Comparison of ENCODE assay signal across 13 cellular contexts in genomic region chr6:37485259-37485658, GRCh38. TPM values are rescaled to one million over a fixed set of nuclear protein-coding genes. Genes with fewer than 3 reads are reported as not detected.
DNase-seq lines count a peak whose midpoint lies in the region; ATAC-seq, FAIRE-seq and TF ChIP-seq lines count a peak whose summit lies in the region.
"Had no signal": no experiment of that assay in that cellular context is flagged by ENCODE, and none has a peak within 500 bp of the region (broad histone marks: within the 10 kb centered on the region; RNA-seq: fewer than 3 reads in every experiment).

No MANE protein-coding gene starts in this region.

- H3K27me3 ChIP-seq in hepatocyte (no peaks in the 10 kb centered on the region), gastrocnemius medialis (no peaks in the 10 kb centered on the region)
- H3K27me3 ChIP-seq: tibial artery had no signal

- CTCF ChIA-PET in A549 (lab: Yijun Ruan, JAX) = interaction anchor here (0.6 to 4.2 kb wide), 16 partner anchors 9 to 1010 kb away, joined by 3 to 30 read pairs (median 4); no protein-coding TSS in a partner anchor

- H3K27ac ChIP-seq in A549 = no peak overlapping the region
- H3K27ac ChIP-seq in hepatocyte = no peak overlapping the region
- no peak overlapping the region for H3K27ac ChIP-seq in gastrocnemius medialis
- H3K27ac ChIP-seq: tibial artery had no signal

- TF ChIP-seq CTCF in A549 (IDR thresholded peaks at IDR 0.05) (no peak), hepatocyte (IDR thresholded peaks at IDR 0.05; ENCODE audit: poor library complexity) (peak; percentile 6), gastrocnemius medialis (IDR thresholded peaks at IDR 0.05 in 4 of 5, conservative IDR thresholded peaks at IDR 0.05 in 1 of 5) (no peak), omental fat pad (IDR thresholded peaks at IDR 0.05) (no peak)

- H3K79me2 ChIP-seq in hepatocyte = no peaks in the 10 kb centered on the region

- H3K36me3 Mint-ChIP-seq in T-helper 17 cell (ENCODE audit: low read depth) = peaks cover 10% of the 10 kb centered on the region
- H3K36me3 Mint-ChIP-seq in naive thymus-derived CD8-positive, alpha-beta T cell = peaks cover 0 to 24% (median 0%) of the 10 kb centered on the region in 3 donors

- no peaks in the 10 kb centered on the region for H3K9me3 Mint-ChIP-seq in naive thymus-derived CD8-positive, alpha-beta T cell

- ATAC-seq in A549 = peak; percentile 71 to 80
- no peak for ATAC-seq in T-helper 17 cell
- ATAC-seq in gastrocnemius medialis = no peak
- no peak for ATAC-seq in omental fat pad (ENCODE audit: low FRiP score)
- ATAC-seq in naive thymus-derived CD8-positive, alpha-beta T cell = no peak

- no peaks in the 10 kb centered on the region for H3K9me2 ChIP-seq in hepatocyte (replicated peaks; ENCODE audit: insufficient read depth)

- no peaks in the 10 kb centered on the region for H3K36me3 ChIP-seq in hepatocyte (replicated peaks; ENCODE audit: insufficient read depth, low read depth)
- peaks cover 0 to 6% of the 10 kb centered on the region in 2 donors for H3K36me3 ChIP-seq in gastrocnemius medialis

- H3K4me2 ChIP-seq in A549 (no peak overlapping the region), hepatocyte (no peak overlapping the region)

- no peak for TF ChIP-seq EP300 in A549 (IDR thresholded peaks at IDR 0.05)

- peak overlapping the region; percentile 100 for H3K27ac Mint-ChIP-seq in T-helper 17 cell
- peak overlapping the region in 2 of 10 donors; percentile 6 to 69 for H3K27ac Mint-ChIP-seq in naive thymus-derived CD8-positive, alpha-beta T cell

- in situ Hi-C loops in gastrocnemius medialis (cut with MboI; ENCODE audit: low sequenced_read_pairs in 4 of 4) = loop anchor here in 3 of 4 donors (25.0 kb wide), 1 partner anchor 202 kb away; the partner anchor contains the start of gene MDGA1 (in 3 of the 3)

- no peak for TF ChIP-seq RAD21 in A549 (conservative IDR thresholded peaks at IDR 0.05 in 1 of 2, IDR thresholded peaks at IDR 0.05 in 1 of 2)

- FAIRE-seq in A549 (lab: Jason Lieb, UNC) = no peak

- peak; percentile 19 to 27 for DNase-seq in A549 (ENCODE audit: low read depth in 1 of 2, low spot score in 1 of 2)
- DNase-seq in ELR (ENCODE audit: low read depth) = peak; percentile 33
- no peak for DNase-seq in T-helper 17 cell
- DNase-seq in hepatocyte (ENCODE audit: low spot score) = no peak
- DNase-seq in gastrocnemius medialis = no peak
- no peak for DNase-seq in omental fat pad (ENCODE audit: low spot score)
- DNase-seq in GM19238 (ENCODE audit: insufficient read length, low spot score) = no peak
- no peak for DNase-seq in naive thymus-derived CD8-positive, alpha-beta T cell
- DNase-seq: COR-L47, dermis blood vessel endothelial cell, NCI-H187 treated with DMSO at 0.1 percent for 48 hours, nucleus accumbens, tibial artery had no signal

- intact Hi-C loops in gastrocnemius medialis (cut with DNase I; ENCODE audit: low total_unique reads) = loop anchor here (10.0 kb wide), 2 partner anchors 80 to 1010 kb away; no protein-coding TSS in a partner anchor

- H3K27me3 Mint-ChIP-seq in T-helper 17 cell = no peaks in the 10 kb centered on the region
- H3K27me3 Mint-ChIP-seq in naive thymus-derived CD8-positive, alpha-beta T cell = no peaks in the 10 kb centered on the region

- POLR2A ChIA-PET in A549 (lab: Yijun Ruan, JAX) = no interaction called here
- POLR2A ChIA-PET in naive thymus-derived CD8-positive, alpha-beta T cell (lab: Charles Lee) = interaction anchor here (1.0 to 1.4 kb wide), 3 partner anchors 31 to 80 kb away, joined by 4 to 5 read pairs (median 4); no protein-coding TSS in a partner anchor

- no peak overlapping the region for H3K4me3 Mint-ChIP-seq in T-helper 17 cell
- no peak overlapping the region for H3K4me3 Mint-ChIP-seq in naive thymus-derived CD8-positive, alpha-beta T cell

- H3K4me1 ChIP-seq in A549 = no peaks in the 10 kb centered on the region
- no peaks in the 10 kb centered on the region for H3K4me1 ChIP-seq in hepatocyte (ENCODE audit: insufficient read depth)
- no peaks in the 10 kb centered on the region for H3K4me1 ChIP-seq in gastrocnemius medialis

- no peak overlapping the region for H3K4me3 ChIP-seq in A549
- no peak overlapping the region for H3K4me3 ChIP-seq in hepatocyte
- H3K4me3 ChIP-seq in gastrocnemius medialis = no peak overlapping the region
- H3K4me3 ChIP-seq: tibial artery had no signal

- peaks cover 35% of the 10 kb centered on the region for H3K4me1 Mint-ChIP-seq in T-helper 17 cell
- H3K4me1 Mint-ChIP-seq in naive thymus-derived CD8-positive, alpha-beta T cell = peaks cover 25 to 34% (median 27%) of the 10 kb centered on the region in 4 donors

- WGBS in A549 (ENCODE audit: missing lambda C conversion rate) = 68% methylated on average over 9 of the region's 10 CpGs
- WGBS in hepatocyte (ENCODE audit: low lambda C conversion rate, missing lambda C conversion rate) = 80% methylated on average over 10 of the region's 10 CpGs

- H4K20me1 ChIP-seq in hepatocyte (ENCODE audit: insufficient read depth, poor library complexity, severe bottlenecking) = no peaks in the 10 kb centered on the region

- H3K9me3 ChIP-seq in A549 (no peaks in the 10 kb centered on the region), T-helper 17 cell (ENCODE audit: control insufficient read depth, low read length, poor library complexity, severe bottlenecking) (no peaks in the 10 kb centered on the region), hepatocyte (ENCODE audit: low read depth) (no peaks in the 10 kb centered on the region), gastrocnemius medialis (no peaks in the 10 kb centered on the region)
- H3K9me3 ChIP-seq: tibial artery had no signal

- TF ChIP-seq POLR2A in A549 (IDR thresholded peaks at IDR 0.05; ENCODE audit: low read length) (no peak), gastrocnemius medialis (IDR thresholded peaks at IDR 0.05) (no peak)

- no peak overlapping the region for H2AFZ ChIP-seq in hepatocyte

TF ChIP-seq in A549, 52 proteins besides CTCF, POLR2A, EP300 and RAD21:
- TF ChIP-seq KDM5A (IDR thresholded peaks at IDR 0.05) = no peak
TF ChIP-seq in A549: peak in this region for 0.

RNA-seq across cellular contexts. Expression of gene CCDC167, which starts 14.4 kb away (rescaled TPM):
- polyA plus RNA-seq in A549 (2011; rRNA removed) (35.1 and 48.2 TPM in 2 replicates), A549 (2017; fragmentation: RNase III; extraction: RNeasy Plus Mini Kit Qiagen cat#74134 plus additional on column Dnase treatment) (37.5 to 41.9 TPM (median 39.1 TPM) in 3 replicates), hepatocyte (60.5 and 66.1 TPM in 2 replicates)
- polyA plus RNA-seq in A549 (2012; cell fraction: cytosol; rRNA removed) = 58.1 and 76.0 TPM in 2 replicates
- polyA plus RNA-seq in A549 (2012; cell fraction: nucleus; rRNA removed) = 41.1 and 64.1 TPM in 2 replicates
- polyA minus RNA-seq in A549 (2011; rRNA and poly(A)+ RNA removed) = 14.0 TPM in 2 replicates
- total RNA-seq in T-helper 17 cell (10 to 100 TPM; 29.6 to 43.7 TPM), hepatocyte (17.8 and 32.5 TPM in 2 replicates), gastrocnemius medialis (10 to 100 TPM; 23.4 to 35.0 (median 30.8) TPM), omental fat pad (10 to 100 TPM; 16.0 to 24.0 (median 20.0) TPM)
- 10 to 100 TPM; 17.9 TPM for total RNA-seq in naive thymus-derived CD8-positive, alpha-beta T cell
- 10 to 100 TPM; 64.3 to 74.7 (median 69.3) TPM for polyA plus RNA-seq in naive thymus-derived CD8-positive, alpha-beta T cell

RNA-seq across cellular contexts. Expression of gene CMTR1, which starts 52.2 kb away (rescaled TPM):
- polyA plus RNA-seq in A549 (2011; rRNA removed) (17.0 and 18.9 TPM in 2 replicates), A549 (2017; fragmentation: RNase III; extraction: RNeasy Plus Mini Kit Qiagen cat#74134 plus additional on column Dnase treatment) (17.8 to 19.6 TPM (median 17.8 TPM) in 3 replicates), hepatocyte (22.5 and 22.6 TPM in 2 replicates)
- polyA plus RNA-seq in A549 (2012; cell fraction: cytosol; rRNA removed) = 8.7 and 10.9 TPM in 2 replicates
- polyA plus RNA-seq in A549 (2012; cell fraction: nucleus; rRNA removed) = 18.6 and 26.2 TPM in 2 replicates
- 14.7 and 17.2 TPM in 2 replicates for polyA minus RNA-seq in A549 (2011; rRNA and poly(A)+ RNA removed)
- total RNA-seq in T-helper 17 cell (10 to 100 TPM; 79.7 to 81.3 TPM), hepatocyte (22.6 and 34.4 TPM in 2 replicates), gastrocnemius medialis (10 to 100 TPM; 18.2 to 34.6 (median 25.4) TPM), omental fat pad (10 to 100 TPM; 22.5 to 34.5 (median 28.5) TPM)
- total RNA-seq in naive thymus-derived CD8-positive, alpha-beta T cell = 10 to 100 TPM; 65.1 to 66.8 TPM
- polyA plus RNA-seq in naive thymus-derived CD8-positive, alpha-beta T cell = 10 to 100 TPM; 19.2 to 28.0 (median 24.0) TPM

Comparison
In these comparisons a context has a peak if more than half of its experiments do, and no peak if none do; other contexts are left out.
1. ATAC-seq: peak in A549 (2 of 2); none in T-helper 17 cell (single experiment), gastrocnemius medialis (0 of 2), omental fat pad (single experiment) and naive thymus-derived CD8-positive, alpha-beta T cell (0 of 2).
2. DNase-seq: peak in A549 (2 of 2) and ELR (single experiment); none in T-helper 17 cell (0 of 3), hepatocyte (single experiment), gastrocnemius medialis (0 of 2), omental fat pad (single experiment), GM19238 (single experiment) and naive thymus-derived CD8-positive, alpha-beta T cell (0 of 10).